ENCODE assay signal across 28 cellular contexts in genomic region chr9:22201256-22201655, GRCh38.
"Had no signal": no experiment of that assay in that cellular context is flagged by ENCODE, and none has a peak within 500 bp of the region (broad histone marks: within the 10 kb centered on the region; RNA-seq: fewer than 3 reads in every experiment).

No MANE protein-coding gene starts in this region.

- H3K4me3 Mint-ChIP-seq: immature natural killer cell; memory B cell; naive thymus-derived CD4-positive, alpha-beta T cell; neural crest cell; T-helper 17 cell had no signal

- H3K9me3 ChIP-seq: colonic mucosa, suprapubic skin, tibial artery had no signal

- H3K4me3 ChIP-seq: colonic mucosa, heart left ventricle, spleen, suprapubic skin, tibial artery had no signal

- H3K4me1 Mint-ChIP-seq: immature natural killer cell had no signal

- H3K27me3 Mint-ChIP-seq: memory B cell had no signal

- DNase-seq: activated CD4-positive, alpha-beta T cell treated with anti-CD3 and anti-CD28 coated beads for 48 hours; activated CD4-positive, alpha-beta T cell treated with anti-CD3 and anti-CD28 coated beads, Interleukin-2, amount 50 U/mL, for 48 hours; activated CD8-positive, alpha-beta memory T cell treated with anti-CD3 and anti-CD28 coated beads for 24 hours; activated gamma-delta T cell treated with Interleukin-2 at 50 U/mL for 16 hours; activated naive CD4-positive, alpha-beta T cell treated with anti-CD3 and anti-CD28 coated beads, Interleukin-2, amount 50 U/mL, for 16 hours; activated T-cell treated with anti-CD3 and anti-CD28 coated beads, Interleukin-2, amount 50 U/mL, for 1 hour; cerebellar nuclear complex; colonic mucosa; effector CD8-positive, alpha-beta T cell; erythroblast; foreskin keratinocyte; heart left ventricle; immature natural killer cell; kidney; midbrain; naive thymus-derived CD4-positive, alpha-beta T cell; nucleus accumbens; right cardiac atrium; spleen; stimulated activated naive CD4-positive, alpha-beta T cell; T-helper 17 cell; T1000; tibial artery; WERI-Rb-1 had no signal

- H3K36me3 Mint-ChIP-seq: immature natural killer cell; naive thymus-derived CD4-positive, alpha-beta T cell had no signal

- H3K9me3 Mint-ChIP-seq: neural crest cell had no signal

- H3K36me3 ChIP-seq: colonic mucosa, heart left ventricle, spleen, suprapubic skin, tibial artery, WERI-Rb-1 had no signal

- H3K27ac Mint-ChIP-seq: immature natural killer cell; memory B cell; naive thymus-derived CD4-positive, alpha-beta T cell; T-helper 17 cell had no signal

- H3K27ac ChIP-seq: colonic mucosa, foreskin keratinocyte, heart left ventricle, parathyroid adenoma, spleen, suprapubic skin, tibial artery, WERI-Rb-1 had no signal

- H3K27me3 ChIP-seq: colonic mucosa, foreskin keratinocyte, spleen, suprapubic skin, tibial artery had no signal

- H3K4me1 ChIP-seq: colonic mucosa, foreskin keratinocyte, parathyroid adenoma, tibial artery had no signal

- H2AFZ ChIP-seq: parathyroid adenoma had no signal

- H3K79me2 ChIP-seq: parathyroid adenoma had no signal

- H3K9ac ChIP-seq: parathyroid adenoma had no signal
